ENCODE assay signal across 1 cellular context in genomic region chr2:82282111-82282882, GRCh38.
TF ChIP-seq lines count a peak whose summit lies in the region.

No MANE protein-coding gene starts in this region.

TF ChIP-seq in H1, 55 proteins besides CTCF, POLR2A, EP300 and RAD21:
- TF ChIP-seq YY1 (IDR thresholded peaks at IDR 0.05; ENCODE audit: low read depth, low read length) (0 out of 2 replicates have a peak, but pooled peaks have one; percentile 29), SUZ12 (IDR thresholded peaks at IDR 0.05; ENCODE audit: low read length) (no peak)
